In genomic region chr10:24360286-24361127, GRCh38 we compare ENCODE assay signal across 8 cellular contexts.
DNase-seq lines count a peak whose midpoint lies in the region; ATAC-seq lines count a peak whose summit lies in the region.

No MANE protein-coding gene starts in this region.

- peaks cover 7% of the 10 kb centered on the region for H3K27me3 Mint-ChIP-seq in activated T-helper 1 cell treated with anti-CD3 and anti-CD28 coated beads, Interleukin-12 subunit alpha, Interleukin-12 subunit beta, Interleukin-2, Interleukin-4 antibody, amounts not matched to agents 30 ng/mL and 10 ng/mL and 1 ng/mL, durations not matched to agents 14 hours and 24 hours and 36 hours (ENCODE audit: insufficient read depth)

- no peaks in the 10 kb centered on the region for H3K9me3 Mint-ChIP-seq in activated T-helper 1 cell treated with anti-CD3 and anti-CD28 coated beads, Interleukin-12 subunit alpha, Interleukin-12 subunit beta, Interleukin-2, Interleukin-4 antibody, amounts not matched to agents 30 ng/mL and 10 ng/mL and 1 ng/mL, durations not matched to agents 14 hours and 24 hours and 36 hours

- no peaks in the 10 kb centered on the region for H3K36me3 Mint-ChIP-seq in activated T-helper 1 cell treated with anti-CD3 and anti-CD28 coated beads, Interleukin-12 subunit alpha, Interleukin-12 subunit beta, Interleukin-2, Interleukin-4 antibody, amounts not matched to agents 30 ng/mL and 10 ng/mL and 1 ng/mL, durations not matched to agents 14 hours and 24 hours and 36 hours (ENCODE audit: low read depth)

- peak; percentile 17 for DNase-seq in activated naive CD4-positive, alpha-beta T cell treated with Interleukin-2 at 50 U/mL for 16 hours
- DNase-seq in activated naive CD4-positive, alpha-beta T cell (lab: John Stamatoyannopoulos, UW) = no peak
- DNase-seq in NCI-H1694 treated with DMSO at 0.1 percent for 48 hours (lab: John Stamatoyannopoulos, UW) = peak; percentile 25
- peak; percentile 5 for DNase-seq in activated T-helper 1 cell treated with anti-CD3 and anti-CD28 coated beads, Interleukin-12 subunit alpha, Interleukin-12 subunit beta, Interleukin-2, Interleukin-4 antibody, amounts not matched to agents 30 ng/mL and 10 ng/mL and 1 ng/mL, durations not matched to agents 14 hours and 24 hours and 36 hours (ENCODE audit: low spot score)
- DNase-seq in head of caudate nucleus = peak in 41 of 42 donors; percentile 25 to 86 (median 70)
- peak; percentile 40 for DNase-seq in putamen (ENCODE audit: low spot score)

- intact Hi-C loops in activated T-helper 1 cell treated with anti-CD3 and anti-CD28 coated beads, Interleukin-12 subunit alpha, Interleukin-12 subunit beta, Interleukin-2, Interleukin-4 antibody, amounts not matched to agents 30 ng/mL and 10 ng/mL and 1 ng/mL, durations not matched to agents 14 hours and 24 hours and 36 hours (cut with micrococcal nuclease) = loop anchor here (1.0 to 5.0 kb wide), 3 partner anchors 143 to 1203 kb away; no protein-coding TSS in a partner anchor
- intact Hi-C loops in head of caudate nucleus (cut with DNase I) = no loop called here

- H3K27ac Mint-ChIP-seq in activated T-helper 1 cell treated with anti-CD3 and anti-CD28 coated beads, Interleukin-12 subunit alpha, Interleukin-12 subunit beta, Interleukin-2, Interleukin-4 antibody, amounts not matched to agents 30 ng/mL and 10 ng/mL and 1 ng/mL, durations not matched to agents 14 hours and 24 hours and 36 hours = no peak overlapping the region

- H3K4me3 Mint-ChIP-seq in activated T-helper 1 cell treated with anti-CD3 and anti-CD28 coated beads, Interleukin-12 subunit alpha, Interleukin-12 subunit beta, Interleukin-2, Interleukin-4 antibody, amounts not matched to agents 30 ng/mL and 10 ng/mL and 1 ng/mL, durations not matched to agents 14 hours and 24 hours and 36 hours = no peak overlapping the region

- H3K4me1 Mint-ChIP-seq in activated T-helper 1 cell treated with anti-CD3 and anti-CD28 coated beads, Interleukin-12 subunit alpha, Interleukin-12 subunit beta, Interleukin-2, Interleukin-4 antibody, amounts not matched to agents 30 ng/mL and 10 ng/mL and 1 ng/mL, durations not matched to agents 14 hours and 24 hours and 36 hours (ENCODE audit: low read depth) = peaks cover 6% of the 10 kb centered on the region

- ATAC-seq in HG02610 (IDR thresholded peaks at IDR 0.05; ENCODE audit: unreplicated experiment) = peak; percentile 67
- ATAC-seq in GM21423 (IDR thresholded peaks at IDR 0.05; ENCODE audit: unreplicated experiment) = no peak

Comparison
In these comparisons a context has a peak if more than half of its experiments do, and no peak if none do; other contexts are left out.
1. DNase-seq: peak in activated naive CD4-positive, alpha-beta T cell treated with Interleukin-2 at 50 U/mL for 16 hours (single experiment), NCI-H1694 treated with DMSO at 0.1 percent for 48 hours (single experiment), activated T-helper 1 cell treated with anti-CD3 and anti-CD28 coated beads, Interleukin-12 subunit alpha, Interleukin-12 subunit beta, Interleukin-2, Interleukin-4 antibody, amounts not matched to agents 30 ng/mL and 10 ng/mL and 1 ng/mL, durations not matched to agents 14 hours and 24 hours and 36 hours (single experiment), head of caudate nucleus (41 of 42) and putamen (single experiment); none in activated naive CD4-positive, alpha-beta T cell (0 of 4).